9 cellular contexts compared by ENCODE assay signal in the genomic region with DNA sequence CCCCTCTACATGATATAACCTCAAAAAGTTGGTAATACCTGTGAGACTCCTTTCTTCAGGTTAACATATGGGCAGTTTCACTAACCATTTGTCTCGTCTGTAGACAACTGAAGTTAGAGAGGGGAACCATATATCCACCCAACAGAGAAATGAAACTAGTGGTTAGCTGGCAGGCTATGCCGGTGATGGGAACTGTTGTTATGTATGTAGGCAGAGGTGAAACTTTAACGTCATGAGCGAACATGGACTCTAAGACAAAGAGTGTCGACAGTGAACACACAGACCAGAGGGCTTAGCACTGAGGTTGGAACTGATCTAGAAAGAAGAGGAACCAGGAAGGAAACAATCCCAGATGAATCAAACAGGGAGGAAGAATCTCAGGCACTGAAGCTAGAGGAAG.
DNase-seq lines count a peak whose midpoint lies in the region; ATAC-seq and TF ChIP-seq lines count a peak whose summit lies in the region.
"Had no signal": no experiment of that assay in that cellular context is flagged by ENCODE, and none has a peak within 500 bp of the region (broad histone marks: within the 10 kb centered on the region; RNA-seq: fewer than 3 reads in every experiment).

No MANE protein-coding gene starts in this region.

- H3K4me1 ChIP-seq in KMS-11 (ENCODE audit: low read depth, poor library complexity, severe bottlenecking) (peaks cover 86% of the 10 kb centered on the region), left lung (peaks cover 0 to 52% of the 10 kb centered on the region in 2 donors), colonic mucosa (no peaks in the 10 kb centered on the region)

- H3K9me3 ChIP-seq in left lung (no peaks in the 10 kb centered on the region), colonic mucosa (no peaks in the 10 kb centered on the region)

- H3K27me3 ChIP-seq in KMS-11 (ENCODE audit: insufficient read depth, low read depth) (no peaks in the 10 kb centered on the region), left lung (no peaks in the 10 kb centered on the region), colonic mucosa (no peaks in the 10 kb centered on the region)

- DNase-seq in left lung (no peak), osteocyte (ENCODE audit: extremely low spot score, unreplicated experiment) (no peak), superior temporal gyrus (ENCODE audit: extremely low spot score) (no peak), colonic mucosa (no peak), A172 (ENCODE audit: low spot score) (no peak)

- H3K36me3 ChIP-seq in KMS-11 (ENCODE audit: insufficient read depth) (no peaks in the 10 kb centered on the region; the same call in 1 of the 2 replicates), left lung (no peaks in the 10 kb centered on the region), colonic mucosa (no peaks in the 10 kb centered on the region)

- TF ChIP-seq CTCF in KMS-11 (conservative IDR thresholded peaks at IDR 0.05; ENCODE audit: low read depth, low read length) (no peak), left lung (IDR thresholded peaks at IDR 0.05) (no peak), osteocyte (IDR thresholded peaks at IDR 0.05) (no peak), colonic mucosa (IDR thresholded peaks at IDR 0.05) (no peak)

- H3K9me3 Mint-ChIP-seq in osteocyte (ENCODE audit: unreplicated experiment), result peaks cover 11% of the 10 kb centered on the region

- no peaks in the 10 kb centered on the region for H3K27me3 Mint-ChIP-seq in osteocyte (ENCODE audit: unreplicated experiment)

- H4K20me1 ChIP-seq in KMS-11 (ENCODE audit: insufficient read depth), result peaks cover 59% of the 10 kb centered on the region

- peaks cover 100% of the 10 kb centered on the region for H3K79me2 ChIP-seq in KMS-11 (ENCODE audit: insufficient read depth, low read depth)

- H3K27ac ChIP-seq in KMS-11 (peak overlapping the region; percentile 78), left lung (peak overlapping the region in 1 of 2 donors; percentile 13), colonic mucosa (no peak overlapping the region)
- H3K27ac ChIP-seq: HL-60 had no signal

- no peak overlapping the region for H3K27ac Mint-ChIP-seq in osteocyte (ENCODE audit: unreplicated experiment)

- H3K9ac ChIP-seq in KMS-11, result peak overlapping the region; percentile 16; the same call in 1 of the 2 replicates
- no peak overlapping the region for H3K9ac ChIP-seq in colonic mucosa (ENCODE audit: low read depth in 2 of 2, low read length in 2 of 2)

- no peak overlapping the region for H3K4me3 Mint-ChIP-seq in osteocyte (ENCODE audit: unreplicated experiment)

- peak overlapping the region; percentile 97 for H3K4me2 ChIP-seq in KMS-11

- intact Hi-C loops in left lung (cut with DNase I) (no loop called here), colonic mucosa (cut with DNase I) (no loop called here)

- H2AFZ ChIP-seq in KMS-11 (ENCODE audit: low read depth), result no peak overlapping the region

- no peaks in the 10 kb centered on the region for H3K4me1 Mint-ChIP-seq in osteocyte (ENCODE audit: unreplicated experiment)

- ATAC-seq in GM18861 (IDR thresholded peaks at IDR 0.05; ENCODE audit: unreplicated experiment), result peak; percentile 88
- ATAC-seq in GM21576 (IDR thresholded peaks at IDR 0.05; ENCODE audit: unreplicated experiment), result peak; percentile 83
- ATAC-seq in left lung, result peak; percentile 72

- H3K4me3 ChIP-seq in KMS-11 (IDR thresholded peaks at IDR 0.05; ENCODE audit: insufficient read depth, low read depth, low read length) (no peak overlapping the region), left lung (no peak overlapping the region), colonic mucosa (no peak overlapping the region)

- H3K36me3 Mint-ChIP-seq in osteocyte (ENCODE audit: unreplicated experiment), result no peaks in the 10 kb centered on the region
